9 cellular contexts compared by ENCODE assay signal in the genomic region with DNA sequence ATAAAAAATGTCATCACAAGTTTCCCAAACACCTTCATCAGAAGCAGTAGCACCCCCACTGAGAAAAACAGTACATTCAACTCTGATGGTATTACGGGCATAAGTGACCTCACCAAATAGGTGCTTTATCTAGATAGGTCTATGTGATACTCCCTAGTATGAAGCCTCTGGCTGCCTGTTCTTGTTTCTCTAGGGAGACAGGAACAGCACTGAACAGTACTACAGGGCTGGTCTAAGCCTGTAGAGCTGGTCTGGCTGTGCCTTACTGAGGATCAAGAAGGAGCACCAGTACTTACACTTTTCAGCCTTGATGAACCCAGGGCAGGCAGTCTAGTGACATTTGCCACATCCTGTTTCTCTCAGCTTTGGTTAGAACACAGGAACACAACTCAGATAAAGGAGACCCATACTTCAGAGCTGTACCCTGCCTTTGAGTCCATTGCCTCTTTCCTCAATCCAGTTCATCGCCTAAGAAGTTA. TPM values are rescaled to one million over a fixed set of nuclear protein-coding genes. Genes with fewer than 3 reads are reported as not detected.
DNase-seq lines count a peak whose midpoint lies in the region; ATAC-seq and TF ChIP-seq lines count a peak whose summit lies in the region.
"Had no signal": no experiment of that assay in that cellular context is flagged by ENCODE, and none has a peak within 500 bp of the region (broad histone marks: within the 10 kb centered on the region; RNA-seq: fewer than 3 reads in every experiment).

No MANE protein-coding gene starts in this region.

- no peak overlapping the region for H3K23ac ChIP-seq in mesendoderm (ENCODE audit: low read length)

- no peak for TF ChIP-seq CTCF in ovary (IDR thresholded peaks at IDR 0.05)

- no peaks in the 10 kb centered on the region for H3K79me2 ChIP-seq in mesendoderm (ENCODE audit: control insufficient read depth, insufficient read depth, low read length)

- ATAC-seq in GM21619 (IDR thresholded peaks at IDR 0.05; ENCODE audit: unreplicated experiment) (peak; percentile 72), left cardiac atrium (peak; percentile 29 to 67), HG02970 (IDR thresholded peaks at IDR 0.05; ENCODE audit: low FRiP score, unreplicated experiment) (no peak)

- no peak overlapping the region for H4K8ac ChIP-seq in mesendoderm (ENCODE audit: low read depth, low read length)

- H2BK120ac ChIP-seq in mesendoderm (ENCODE audit: low read depth, low read length) = no peak overlapping the region

- H3K4me3 ChIP-seq in mesendoderm (ENCODE audit: low read length) (no peak overlapping the region), ovary (no peak overlapping the region)
- H3K4me3 ChIP-seq: lung had no signal

- H3K18ac ChIP-seq in mesendoderm (ENCODE audit: low read length) = no peak overlapping the region

- no peaks in the 10 kb centered on the region for H3K9me3 ChIP-seq in ovary

- WGBS in mesendoderm (ENCODE audit: extremely low coverage, insufficient coverage, low lambda C conversion rate) = no CpG with 5 or more reads among the region's 2 CpGs
- WGBS in ovary, 3 donors = 89 to 96% (median 93%) methylated on average over 2 of the region's 2 CpGs

- H3K27ac ChIP-seq in mesendoderm (ENCODE audit: low read depth, low read length) = no peak overlapping the region
- H3K27ac ChIP-seq in ovary = no peak overlapping the region

- H3K79me1 ChIP-seq in mesendoderm (ENCODE audit: low read length) = no peaks in the 10 kb centered on the region

- H2AK5ac ChIP-seq in mesendoderm (ENCODE audit: low read length) = no peak overlapping the region

- no peak overlapping the region for H3K9ac ChIP-seq in mesendoderm (ENCODE audit: low read length)

- no peaks in the 10 kb centered on the region for H3K36me3 ChIP-seq in mesendoderm (ENCODE audit: control insufficient read depth, insufficient read depth, low read length)
- H3K36me3 ChIP-seq in ovary = no peaks in the 10 kb centered on the region

- no peak overlapping the region for H2BK5ac ChIP-seq in mesendoderm (ENCODE audit: low read length)

- no peak overlapping the region for H2BK15ac ChIP-seq in mesendoderm (replicated peaks; ENCODE audit: low read depth)

- no peak overlapping the region for H3K56ac ChIP-seq in mesendoderm (ENCODE audit: low read length)

- no peak overlapping the region for H4K5ac ChIP-seq in mesendoderm (ENCODE audit: low read length)

- H3K4me1 ChIP-seq in mesendoderm (ENCODE audit: control insufficient read depth, low read depth, low read length) (peaks cover 3% of the 10 kb centered on the region), ovary (ENCODE audit: insufficient read depth) (no peaks in the 10 kb centered on the region)

- DNase-seq in GF-D8 (lab: John Stamatoyannopoulos, UW) (peak; percentile 29), OCI-M1 (lab: John Stamatoyannopoulos, UW) (peak; percentile 53), left cardiac atrium (no peak), mesendoderm (no peak), ovary (no peak), COR-L47 (lab: John Stamatoyannopoulos, UW) (no peak)

- H3K4me2 ChIP-seq in mesendoderm (ENCODE audit: low read length) = no peak overlapping the region

- H3K4ac ChIP-seq in mesendoderm (ENCODE audit: low read depth, low read length) = no peak overlapping the region

- TF ChIP-seq EP300 in ovary (IDR thresholded peaks at IDR 0.05) = no peak

- intact Hi-C loops in left cardiac atrium (cut with DNase I) (no loop called here), ovary (cut with DNase I) (no loop called here)

- TF ChIP-seq POLR2A in ovary (IDR thresholded peaks at IDR 0.05) = no peak

- no peaks in the 10 kb centered on the region for H3K27me3 ChIP-seq in mesendoderm (ENCODE audit: insufficient read depth, low read length, poor library complexity)
- no peaks in the 10 kb centered on the region for H3K27me3 ChIP-seq in ovary

RNA-seq across cellular contexts. Expression of gene OXNAD1, which starts 35.9 kb away (rescaled TPM):
- total RNA-seq in left cardiac atrium = 10 to 100 TPM; 12.8 to 15.4 TPM
- polyA plus RNA-seq in mesendoderm (2013, experiment 1 of 2) = 13.8 TPM
- 13.2 TPM for polyA plus RNA-seq in mesendoderm (2013, experiment 2 of 2)
- 10 to 100 TPM in 6 of 7 donors, 1 to 10 TPM in 1; 7.9 to 16.3 (median 12.4) TPM for total RNA-seq in ovary
- polyA plus RNA-seq in ovary = 1 to 10 TPM; 4.0 to 8.9 TPM

RNA-seq across cellular contexts. Expression of gene DPH3, which starts 36.2 kb away (rescaled TPM):
- total RNA-seq in left cardiac atrium (10 to 100 TPM; 18.5 to 22.1 TPM), ovary (10 to 100 TPM; 10.8 to 28.3 (median 15.5) TPM)
- polyA plus RNA-seq in mesendoderm (2013, experiment 1 of 2) = 34.8 TPM
- polyA plus RNA-seq in mesendoderm (2013, experiment 2 of 2) = 35.0 TPM
- polyA plus RNA-seq in ovary = 10 to 100 TPM in 1 of 2 donors, 1 to 10 TPM in 1; 7.4 to 12.4 TPM

Comparison
In these comparisons a context has a peak if more than half of its experiments do, and no peak if none do; other contexts are left out.
1. DNase-seq: peak in GF-D8 (single experiment) and OCI-M1 (single experiment); none in left cardiac atrium (single experiment), mesendoderm (single experiment), ovary (0 of 5) and COR-L47 (single experiment).